ENCODE assay signal across 27 cellular contexts in the genomic region with DNA sequence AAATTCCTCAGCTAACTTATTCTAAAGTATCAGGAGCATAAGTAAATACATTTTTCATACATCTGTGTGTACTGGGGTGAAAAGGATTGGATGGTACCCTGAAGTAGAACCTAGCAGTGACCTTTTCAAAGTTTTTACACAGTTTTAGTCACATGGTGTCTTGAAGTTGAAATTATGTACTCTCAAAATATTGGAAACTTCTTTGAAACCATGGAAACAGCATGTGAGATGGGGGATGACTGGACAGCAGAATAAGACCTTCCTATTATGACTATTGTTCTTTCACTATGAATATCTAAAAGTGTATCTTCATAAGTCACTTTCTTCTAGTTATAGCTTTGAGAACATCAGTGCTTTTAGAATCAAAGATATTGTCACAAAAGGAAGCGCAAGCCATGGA.
"Had no signal": no experiment of that assay in that cellular context is flagged by ENCODE, and none has a peak within 500 bp of the region (broad histone marks: within the 10 kb centered on the region; RNA-seq: fewer than 3 reads in every experiment).

No MANE protein-coding gene starts in this region.

- ATAC-seq: stimulated activated effector memory CD8-positive, alpha-beta T cell treated with anti-CD3 and anti-CD28 coated beads, Interleukin-12 subunit alpha, Interleukin-12 subunit beta, amount 100 ng/mL, for 72 hours; stimulated activated memory B cell treated with anti-CD40 and anti-IgM and Interleukin-4, amounts not matched to agents 10 μg/mL and 1 μg/mL and 100 μg/mL, for 72 hours; stimulated activated naive B cell treated with anti-CD40 and anti-IgM and Interleukin-4, amounts not matched to agents 10 μg/mL and 1 μg/mL and 100 μg/mL, for 72 hours; stimulated activated naive CD8-positive, alpha-beta T cell treated with anti-CD3 and anti-CD28 coated beads, Interleukin-15, amount 100 ng/mL, for 72 hours; stimulated activated naive CD8-positive, alpha-beta T cell treated with anti-CD3 and anti-CD28 coated beads, Interleukin-15, Interleukin-2, amounts not matched to agents 100 U/mL and 50 U/mL, for 24 hours; upper lobe of right lung had no signal

- DNase-seq: stimulated activated CD4-positive, alpha-beta T cell treated with anti-CD3 and anti-CD28 coated beads, Interleukin-2, amount 100 ng/mL, for 48 hours; stimulated activated CD4-positive, alpha-beta T cell treated with anti-CD3 and anti-CD28 coated beads, Interleukin-4, amount 100 ng/mL, for 1 hour; stimulated activated CD4-positive, alpha-beta T cell treated with anti-CD3 and anti-CD28 coated beads, Interleukin-4, amount 100 ng/mL, for 24 hours; stimulated activated CD4-positive, alpha-beta T cell treated with anti-CD3 and anti-CD28 coated beads, Interleukin-4, amount 100 ng/mL, for 4 hours; stimulated activated CD8-positive, alpha-beta memory T cell treated with anti-CD3 and anti-CD28 coated beads, Interleukin-4, amount 100 ng/mL, for 48 hours; stimulated activated naive B cell treated with anti-CD40 and anti-IgM and Interleukin-4, amounts not matched to agents 10 μg/mL and 1 μg/mL and 100 μg/mL, for 72 hours; stimulated activated naive CD4-positive, alpha-beta T cell; stimulated activated naive CD4-positive, alpha-beta T cell treated with Interleukin-2 at 50 U/mL for 16 hours; stimulated activated naive CD8-positive, alpha-beta T cell treated with anti-CD3 and anti-CD28 coated beads, Interleukin-15, amount 100 ng/mL, for 72 hours; stimulated activated naive CD8-positive, alpha-beta T cell treated with anti-CD3 and anti-CD28 coated beads, Interleukin-15, Interleukin-2, amounts not matched to agents 100 U/mL and 50 U/mL, for 24 hours; stomach; substantia nigra; testis; thyroid gland; tibial artery; transverse colon; trophoblast cell; upper lobe of left lung; upper lobe of right lung; uterus had no signal

- H3K27me3 ChIP-seq: stomach, suprapubic skin, testis, thyroid gland, tibial artery, tibial nerve, transverse colon, upper lobe of left lung, upper lobe of right lung, uterus, vagina had no signal

- FAIRE-seq: urothelium cell line had no signal

- H3K36me3 ChIP-seq: stomach, suprapubic skin, thoracic aorta, thyroid gland, tibial artery, tibial nerve, transverse colon, upper lobe of left lung, upper lobe of right lung, uterus, vagina had no signal

- H3K27ac ChIP-seq: stomach, suprapubic skin, testis, thoracic aorta, thyroid gland, tibial artery, tibial nerve, transverse colon, upper lobe of left lung, upper lobe of right lung, uterus, vagina had no signal

- H3K9me3 ChIP-seq: testis, thoracic aorta, thyroid gland, tibial artery, tibial nerve, transverse colon, upper lobe of left lung, upper lobe of right lung, uterus, vagina had no signal

- H3K4me1 ChIP-seq: stomach, suprapubic skin, testis, thyroid gland, tibial artery, tibial nerve, transverse colon, upper lobe of left lung, upper lobe of right lung, uterus, vagina had no signal

- H3K4me3 ChIP-seq: stomach, suprapubic skin, testis, thoracic aorta, thyroid gland, tibial artery, tibial nerve, transverse colon, upper lobe of left lung, upper lobe of right lung, uterus, vagina had no signal
